Comparison of ENCODE assay signal across 18 cellular contexts in the genomic region with DNA sequence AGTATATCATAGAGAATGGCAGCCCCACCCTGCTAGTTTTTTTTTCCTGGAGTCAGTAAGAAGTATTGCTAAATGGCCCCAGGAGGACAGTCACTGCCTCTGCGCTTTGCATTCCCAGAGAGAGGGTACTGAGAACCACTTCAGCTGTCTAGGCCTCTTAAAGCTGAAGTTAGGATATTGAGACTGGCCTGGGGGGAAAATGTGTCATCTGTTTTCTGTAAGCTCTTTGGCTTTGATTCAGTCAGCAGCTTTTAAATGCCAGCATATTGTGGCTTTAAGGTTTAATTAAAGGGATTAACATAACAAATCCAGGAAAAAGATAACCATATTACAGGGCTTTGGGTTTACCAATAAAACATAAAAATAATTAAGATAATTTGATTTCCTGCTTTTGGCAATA.
DNase-seq lines count a peak whose midpoint lies in the region; ATAC-seq and TF ChIP-seq lines count a peak whose summit lies in the region.
"Had no signal": no experiment of that assay in that cellular context is flagged by ENCODE, and none has a peak within 500 bp of the region (broad histone marks: within the 10 kb centered on the region; RNA-seq: fewer than 3 reads in every experiment).

No MANE protein-coding gene starts in this region.

- no peaks in the 10 kb centered on the region for H3K9me3 Mint-ChIP-seq in MCF 10A (ENCODE audit: unreplicated experiment)
- no peaks in the 10 kb centered on the region for H3K9me3 Mint-ChIP-seq in activated CD8-positive, alpha-beta T cell treated with anti-CD3 and anti-CD28 coated beads for 36 hours
- H3K9me3 Mint-ChIP-seq: activated T-cell treated with anti-CD3 and anti-CD28 coated beads, Interleukin-2, amount 50 U/mL, for 4 hours; neural crest cell had no signal

- no peak for ATAC-seq in activated CD8-positive, alpha-beta T cell treated with anti-CD3 and anti-CD28 coated beads for 36 hours
- ATAC-seq: activated T-cell treated with anti-CD3 and anti-CD28 coated beads, Interleukin-2, amount 50 U/mL, for 4 hours; gastroesophageal sphincter; sciatic nerve had no signal

- TF ChIP-seq CTCF in MCF 10A (IDR thresholded peaks at IDR 0.05; ENCODE audit: unreplicated experiment) (no peak), breast epithelium (IDR thresholded peaks at IDR 0.05) (no peak)
- no peak for TF ChIP-seq CTCF in activated CD8-positive, alpha-beta T cell treated with anti-CD3 and anti-CD28 coated beads for 36 hours (IDR thresholded peaks at IDR 0.05)

- no peaks in the 10 kb centered on the region for H3K27me3 ChIP-seq in breast epithelium
- H3K27me3 ChIP-seq: gastroesophageal sphincter, tibial artery had no signal

- H3K27ac Mint-ChIP-seq in MCF 10A (ENCODE audit: low read depth, unreplicated experiment), result no peak overlapping the region
- no peak overlapping the region for H3K27ac Mint-ChIP-seq in activated CD8-positive, alpha-beta T cell treated with anti-CD3 and anti-CD28 coated beads for 36 hours
- H3K27ac Mint-ChIP-seq: CD4-positive, alpha-beta memory T cell; immature natural killer cell had no signal

- H3K4me1 Mint-ChIP-seq in MCF 10A (ENCODE audit: insufficient read depth, unreplicated experiment), result peaks cover 19% of the 10 kb centered on the region
- H3K4me1 Mint-ChIP-seq in activated CD8-positive, alpha-beta T cell treated with anti-CD3 and anti-CD28 coated beads for 36 hours (ENCODE audit: low read depth), result no peaks in the 10 kb centered on the region
- H3K4me1 Mint-ChIP-seq: CD4-positive, alpha-beta memory T cell; immature natural killer cell had no signal

- H3K4me1 ChIP-seq in breast epithelium, result no peaks in the 10 kb centered on the region
- H3K4me1 ChIP-seq: tibial artery had no signal

- intact Hi-C loops in MCF 10A (cut with micrococcal nuclease) (no loop called here), breast epithelium (cut with DNase I; ENCODE audit: low total_unique reads) (no loop called here)
- intact Hi-C loops in activated CD8-positive, alpha-beta T cell treated with anti-CD3 and anti-CD28 coated beads for 36 hours (cut with micrococcal nuclease), result no loop called here

- no peak overlapping the region for H3K9ac ChIP-seq in SK-N-MC (ENCODE audit: insufficient read length)

- no peaks in the 10 kb centered on the region for H3K27me3 Mint-ChIP-seq in MCF 10A (ENCODE audit: insufficient read depth, unreplicated experiment)
- H3K27me3 Mint-ChIP-seq in activated CD8-positive, alpha-beta T cell treated with anti-CD3 and anti-CD28 coated beads for 36 hours, result no peaks in the 10 kb centered on the region
- H3K27me3 Mint-ChIP-seq: CD4-positive, alpha-beta memory T cell had no signal

- H3K4me3 ChIP-seq in breast epithelium (no peak overlapping the region), SK-N-MC (no peak overlapping the region)
- H3K4me3 ChIP-seq: gastroesophageal sphincter, tibial artery had no signal

- CTCF ChIA-PET in MCF 10A (lab: Yijun Ruan, JAX), result interaction anchor here (0.6 to 1.1 kb wide), 2 partner anchors 10 to 1003 kb away, joined by 3 to 4 read pairs; no protein-coding TSS in a partner anchor
- CTCF ChIA-PET in activated CD8-positive, alpha-beta T cell treated with anti-CD3 and anti-CD28 coated beads for 36 hours (lab: Charles Lee), result no interaction called here

- H3K27ac ChIP-seq in breast epithelium (no peak overlapping the region), SK-N-MC (no peak overlapping the region)
- H3K27ac ChIP-seq: gastroesophageal sphincter, tibial artery had no signal

- BruUV-seq in MCF 10A (replicated peaks; lab: Mats Ljungman, UMichigan), result no TSS peak

- TF ChIP-seq POLR2A in breast epithelium (IDR thresholded peaks at IDR 0.05), result no peak

- H3K36me3 Mint-ChIP-seq in MCF 10A (ENCODE audit: insufficient read depth, unreplicated experiment), result no peaks in the 10 kb centered on the region
- no peaks in the 10 kb centered on the region for H3K36me3 Mint-ChIP-seq in activated CD8-positive, alpha-beta T cell treated with anti-CD3 and anti-CD28 coated beads for 36 hours (ENCODE audit: low read depth)
- H3K36me3 Mint-ChIP-seq: CD4-positive, alpha-beta memory T cell; immature natural killer cell had no signal

- H3K4me3 Mint-ChIP-seq in MCF 10A (ENCODE audit: unreplicated experiment), result no peak overlapping the region
- no peak overlapping the region for H3K4me3 Mint-ChIP-seq in activated CD8-positive, alpha-beta T cell treated with anti-CD3 and anti-CD28 coated beads for 36 hours
- H3K4me3 Mint-ChIP-seq: activated T-cell treated with anti-CD3 and anti-CD28 coated beads, Interleukin-2, amount 50 U/mL, for 4 hours; CD4-positive, alpha-beta memory T cell; immature natural killer cell; neural crest cell had no signal

- POLR2A ChIA-PET in MCF 10A (lab: Yijun Ruan, JAX), result interaction anchor here (0.6 to 1.0 kb wide), 4 partner anchors 8 to 407 kb away, joined by 3 to 4 read pairs (median 3); no protein-coding TSS in a partner anchor
- POLR2A ChIA-PET in activated CD8-positive, alpha-beta T cell treated with anti-CD3 and anti-CD28 coated beads for 36 hours (lab: Charles Lee), result no interaction called here

- no peaks in the 10 kb centered on the region for H3K9me3 ChIP-seq in breast epithelium
- no peaks in the 10 kb centered on the region for H3K9me3 ChIP-seq in SK-N-MC (ENCODE audit: low read depth, low read length)
- H3K9me3 ChIP-seq: gastroesophageal sphincter, tibial artery had no signal

- DNase-seq in MCF 10A (ENCODE audit: unreplicated experiment) (peak; percentile 42), breast epithelium (ENCODE audit: low spot score in 2 of 2) (no peak), SK-N-MC (ENCODE audit: low read depth, low spot score) (peak; percentile 98), foreskin melanocyte (peak; percentile 18), inferior parietal cortex (ENCODE audit: extremely low spot score) (no peak), NCI-H2107 (lab: John Stamatoyannopoulos, UW) (no peak), nucleus accumbens (lab: John Stamatoyannopoulos, UW) (no peak)
- no peak for DNase-seq in activated CD8-positive, alpha-beta T cell treated with anti-CD3 and anti-CD28 coated beads for 36 hours
- DNase-seq: activated CD4-positive, alpha-beta T cell treated with anti-CD3 and anti-CD28 coated beads, Interleukin-2, amount 50 U/mL, for 4 hours; activated T-cell treated with anti-CD3 and anti-CD28 coated beads, Interleukin-2, amount 50 U/mL, for 4 hours; CD4-positive, alpha-beta memory T cell; immature natural killer cell; NCI-H2227 treated with DMSO at 0.1 percent for 48 hours; stimulated activated CD4-positive, alpha-beta T cell treated with anti-CD3 and anti-CD28 coated beads, Interleukin-4, amount 100 ng/mL, for 24 hours; tibial artery had no signal

- H3K36me3 ChIP-seq in breast epithelium, result no peaks in the 10 kb centered on the region
- H3K36me3 ChIP-seq in SK-N-MC (ENCODE audit: insufficient read depth, low read length), result no peaks in the 10 kb centered on the region
- H3K36me3 ChIP-seq: gastroesophageal sphincter, tibial artery had no signal

Comparison
In these comparisons a context has a peak if more than half of its experiments do, and no peak if none do; other contexts are left out.
1. DNase-seq: peak in MCF 10A (single experiment), SK-N-MC (single experiment) and foreskin melanocyte (single experiment); none in breast epithelium (0 of 2), inferior parietal cortex (single experiment), activated CD8-positive, alpha-beta T cell treated with anti-CD3 and anti-CD28 coated beads for 36 hours (single experiment), NCI-H2107 (single experiment) and nucleus accumbens (0 of 56).